Comparison of ENCODE assay signal across 26 cellular contexts in the genomic region with DNA sequence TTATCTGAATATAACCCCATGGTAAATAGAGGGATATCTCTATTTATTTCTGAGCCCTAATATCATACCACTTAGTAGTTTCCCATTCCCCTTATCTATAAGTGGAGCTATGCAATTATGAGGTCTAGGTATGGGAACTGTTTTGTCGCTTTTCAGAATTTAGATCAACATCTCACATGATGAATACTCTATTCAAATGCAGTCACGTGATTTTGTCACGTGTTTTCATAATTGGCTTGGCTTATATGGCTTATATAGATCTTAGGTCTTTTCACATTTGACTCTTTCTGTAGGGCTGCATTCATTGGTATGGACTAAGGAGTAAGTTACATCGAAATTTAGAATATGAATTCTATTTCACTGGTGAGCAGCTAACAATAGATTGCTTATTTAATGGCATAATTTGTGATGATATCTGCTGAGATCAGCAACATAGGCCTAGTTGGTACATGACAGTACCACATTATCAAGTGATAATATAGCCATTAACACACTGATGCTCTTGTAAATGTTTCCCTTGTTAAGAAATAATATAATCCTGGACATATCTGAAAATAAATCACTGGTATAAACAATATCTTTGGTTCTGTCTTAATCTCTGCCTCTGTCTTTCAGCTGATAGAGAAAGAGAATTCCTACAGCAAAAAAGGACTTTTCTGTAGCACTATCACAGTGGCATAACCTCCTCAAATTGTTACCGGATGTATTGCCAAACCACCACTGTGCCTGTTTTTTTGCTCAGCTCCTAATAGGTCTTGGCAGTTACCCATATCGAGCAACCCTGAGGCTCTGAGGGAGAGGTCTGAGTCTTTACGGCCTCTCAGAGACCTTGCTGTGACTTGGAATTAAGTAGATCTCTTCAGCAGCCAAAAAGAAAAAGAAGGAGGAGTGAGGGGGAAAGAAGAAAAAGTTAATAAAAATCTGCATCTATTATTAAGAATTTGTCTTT.
A peak's percentile ranks its signal among the peaks of the same experiment; 100 is the strongest.
DNase-seq lines count a peak whose midpoint lies in the region; ATAC-seq and TF ChIP-seq lines count a peak whose summit lies in the region.
"Had no signal": no experiment of that assay in that cellular context is flagged by ENCODE, and none has a peak within 500 bp of the region (broad histone marks: within the 10 kb centered on the region; RNA-seq: fewer than 3 reads in every experiment).

No MANE protein-coding gene starts in this region.

- H3K9ac ChIP-seq in neural progenitor cell, result no peak overlapping the region

- H3K27me3 Mint-ChIP-seq in neural progenitor cell (ENCODE audit: insufficient read depth, low read depth), result no peaks in the 10 kb centered on the region
- H3K27me3 Mint-ChIP-seq: activated T-helper 17 cell treated with anti-CD3 and anti-CD28 coated beads, Interleukin-2, amount 50 U/mL, for 72 hours; naive thymus-derived CD4-positive, alpha-beta T cell had no signal

- H3K79me2 ChIP-seq in neural progenitor cell (ENCODE audit: low read depth), result no peaks in the 10 kb centered on the region

- H3K4me1 Mint-ChIP-seq in neural progenitor cell, result peaks cover 8% of the 10 kb centered on the region
- H3K4me1 Mint-ChIP-seq: activated naive CD4-positive, alpha-beta T cell treated with anti-CD3 and anti-CD28 coated beads, Interleukin-2, amount 50 U/mL, for 24 hours; activated T-helper 17 cell treated with anti-CD3 and anti-CD28 coated beads, Interleukin-2, amount 50 U/mL, for 72 hours; immature natural killer cell; naive thymus-derived CD4-positive, alpha-beta T cell had no signal

- H3F3A ChIP-seq in neural progenitor cell (ENCODE audit: low read depth), result no peaks in the 10 kb centered on the region

- no peaks in the 10 kb centered on the region for H3K9me3 Mint-ChIP-seq in neural progenitor cell
- H3K9me3 Mint-ChIP-seq: activated naive CD4-positive, alpha-beta T cell treated with anti-CD3 and anti-CD28 coated beads, Interleukin-2, amount 50 U/mL, for 24 hours; activated T-helper 17 cell treated with anti-CD3 and anti-CD28 coated beads, Interleukin-2, amount 50 U/mL, for 72 hours; CD8-positive, alpha-beta T cell; stimulated activated naive CD8-positive, alpha-beta T cell treated with anti-CD3 and anti-CD28 coated beads, Interleukin-15, Interleukin-2, amounts not matched to agents 100 ng/mL and 50 ng/mL, for 24 hours; WTC11 had no signal

- H3K36me3 ChIP-seq in BE2C (no peaks in the 10 kb centered on the region), neural progenitor cell (no peaks in the 10 kb centered on the region), ascending aorta (no peaks in the 10 kb centered on the region)
- H3K36me3 ChIP-seq: thyroid gland had no signal

- ATAC-seq in GM19023 (IDR thresholded peaks at IDR 0.05; ENCODE audit: unreplicated experiment), result no peak
- ATAC-seq: activated T-helper 17 cell treated with anti-CD3 and anti-CD28 coated beads, Interleukin-2, amount 50 U/mL, for 72 hours; CD8-positive, alpha-beta T cell; foreskin keratinocyte; left lobe of liver; naive thymus-derived CD4-positive, alpha-beta T cell; WTC11 had no signal

- no peak overlapping the region for H3K4me3 ChIP-seq in BE2C (ENCODE audit: low read depth, low read length)
- no peak overlapping the region for H3K4me3 ChIP-seq in neural progenitor cell
- no peak overlapping the region for H3K4me3 ChIP-seq in ascending aorta
- H3K4me3 ChIP-seq: dorsolateral prefrontal cortex, thyroid gland had no signal

- H3K27ac Mint-ChIP-seq in neural progenitor cell, result no peak overlapping the region
- H3K27ac Mint-ChIP-seq: activated naive CD4-positive, alpha-beta T cell treated with anti-CD3 and anti-CD28 coated beads, Interleukin-2, amount 50 U/mL, for 24 hours; activated T-helper 17 cell treated with anti-CD3 and anti-CD28 coated beads, Interleukin-2, amount 50 U/mL, for 72 hours; CD8-positive, alpha-beta T cell; immature natural killer cell; naive thymus-derived CD4-positive, alpha-beta T cell; stimulated activated naive CD8-positive, alpha-beta T cell treated with anti-CD3 and anti-CD28 coated beads, Interleukin-15, Interleukin-2, amounts not matched to agents 100 ng/mL and 50 ng/mL, for 24 hours; WTC11 had no signal

- peak overlapping the region; percentile 70 for H2AFZ ChIP-seq in neural progenitor cell (replicated peaks)

- DNase-seq in BE2C (peak; percentile 40), M059J (ENCODE audit: low read depth) (peak; percentile 55), astrocyte of the hippocampus (ENCODE audit: low read depth, low spot score) (peak; percentile 63), neural progenitor cell (ENCODE audit: low spot score) (peak; percentile 18), ascending aorta (ENCODE audit: low spot score in 2 of 2) (no peak), NCI-H345 (lab: John Stamatoyannopoulos, UW) (no peak), hepatic stellate cell (ENCODE audit: low spot score) (no peak)
- DNase-seq: activated CD8-positive, alpha-beta memory T cell treated with anti-CD3 and anti-CD28 coated beads, Interleukin-2, amount 50 U/mL, for 4 hours; aorta; CD8-positive, alpha-beta T cell; DMS 273 treated with DMSO at 0.1 percent for 48 hours; dorsolateral prefrontal cortex; foreskin keratinocyte; hippocampal formation; immature natural killer cell; naive thymus-derived CD4-positive, alpha-beta T cell; NCI-H1048; NCI-H187; NCI-H748 treated with DMSO at 0.1 percent for 48 hours; thyroid gland had no signal

- 0 out of 2 replicates have a peak, but pooled peaks cover 3% of the 10 kb centered on the region for H3K4me1 ChIP-seq in BE2C
- peaks cover 31% of the 10 kb centered on the region for H3K4me1 ChIP-seq in neural progenitor cell
- no peaks in the 10 kb centered on the region for H3K4me1 ChIP-seq in ascending aorta
- H3K4me1 ChIP-seq: foreskin keratinocyte, thyroid gland had no signal

- H3K36me3 Mint-ChIP-seq in neural progenitor cell, result no peaks in the 10 kb centered on the region
- H3K36me3 Mint-ChIP-seq: activated naive CD4-positive, alpha-beta T cell treated with anti-CD3 and anti-CD28 coated beads, Interleukin-2, amount 50 U/mL, for 24 hours; CD8-positive, alpha-beta T cell; immature natural killer cell; naive thymus-derived CD4-positive, alpha-beta T cell; WTC11 had no signal

- H3K27ac ChIP-seq in neural progenitor cell, result no peak overlapping the region
- no peak overlapping the region for H3K27ac ChIP-seq in ascending aorta
- H3K27ac ChIP-seq: dorsolateral prefrontal cortex, foreskin keratinocyte, thyroid gland had no signal

- TF ChIP-seq CTCF in BE2C (IDR thresholded peaks at IDR 0.05; ENCODE audit: low read depth, low read length) (no peak), neural progenitor cell (IDR thresholded peaks at IDR 0.05) (no peak), ascending aorta (IDR thresholded peaks at IDR 0.05) (no peak)

- no peaks in the 10 kb centered on the region for H3K27me3 ChIP-seq in BE2C
- H3K27me3 ChIP-seq in neural progenitor cell, result no peaks in the 10 kb centered on the region
- no peaks in the 10 kb centered on the region for H3K27me3 ChIP-seq in ascending aorta
- H3K27me3 ChIP-seq: dorsolateral prefrontal cortex, foreskin keratinocyte, thyroid gland had no signal

- intact Hi-C loops in ascending aorta (cut with DNase I), result no loop called here

- H3K9me3 ChIP-seq in BE2C (no peaks in the 10 kb centered on the region), neural progenitor cell (ENCODE audit: low read depth) (no peaks in the 10 kb centered on the region), ascending aorta (no peaks in the 10 kb centered on the region)
- H3K9me3 ChIP-seq: thyroid gland had no signal

- H4K20me1 ChIP-seq in neural progenitor cell (ENCODE audit: low read depth), result no peaks in the 10 kb centered on the region

- H3K4me2 ChIP-seq in neural progenitor cell, result no peak overlapping the region

- H3K4me3 Mint-ChIP-seq in neural progenitor cell, result no peak overlapping the region
- H3K4me3 Mint-ChIP-seq: activated naive CD4-positive, alpha-beta T cell treated with anti-CD3 and anti-CD28 coated beads, Interleukin-2, amount 50 U/mL, for 24 hours; activated T-helper 17 cell treated with anti-CD3 and anti-CD28 coated beads, Interleukin-2, amount 50 U/mL, for 72 hours; CD8-positive, alpha-beta T cell; immature natural killer cell; naive thymus-derived CD4-positive, alpha-beta T cell; stimulated activated naive CD8-positive, alpha-beta T cell treated with anti-CD3 and anti-CD28 coated beads, Interleukin-15, Interleukin-2, amounts not matched to agents 100 ng/mL and 50 ng/mL, for 24 hours; WTC11 had no signal

Comparison
In these comparisons a context has a peak if more than half of its experiments do, and no peak if none do; other contexts are left out.
1. DNase-seq: peak in BE2C (single experiment), M059J (single experiment), astrocyte of the hippocampus (single experiment) and neural progenitor cell (single experiment); none in ascending aorta (0 of 2), NCI-H345 (single experiment) and hepatic stellate cell (single experiment).